In the genomic region with DNA sequence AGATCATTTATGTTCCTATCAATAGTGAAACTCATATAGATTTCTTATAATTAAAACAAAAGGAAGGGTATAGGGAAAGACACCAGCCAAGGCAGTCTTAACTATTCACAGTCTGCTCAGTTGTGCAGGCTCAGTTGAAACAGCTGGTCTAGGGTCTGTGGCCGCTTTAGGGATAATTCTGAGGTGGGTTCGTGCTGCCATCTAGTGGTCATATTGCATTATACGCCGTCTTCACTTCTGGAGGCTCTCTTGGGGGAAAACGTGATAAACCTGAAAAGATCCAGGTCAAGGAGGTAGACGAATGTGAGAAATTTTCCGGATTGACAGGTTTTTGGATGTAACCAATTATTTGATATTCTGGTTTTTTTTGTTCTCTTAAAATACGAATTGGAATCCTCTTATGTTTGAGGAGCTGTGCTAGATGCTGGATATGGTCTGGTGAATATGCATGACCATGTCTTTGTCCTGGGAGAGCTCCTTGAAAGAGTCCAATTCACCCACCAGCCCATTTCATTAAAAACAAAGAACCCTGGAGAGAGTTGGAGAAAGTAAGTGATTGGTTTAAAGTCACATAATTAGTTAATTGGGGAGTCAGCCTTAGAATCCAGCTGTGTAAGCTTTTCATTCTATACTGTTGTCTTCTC, we compare ENCODE assay signal across 8 cellular contexts.
DNase-seq lines count a peak whose midpoint lies in the region; ATAC-seq, FAIRE-seq and TF ChIP-seq lines count a peak whose summit lies in the region.

No MANE protein-coding gene starts in this region.

- peaks cover 3% of the 10 kb centered on the region for H3K27me3 Mint-ChIP-seq in activated T-helper 2 cell treated with anti-CD3 and anti-CD28 coated beads, Interferon-gamma antibody, Interleukin-2, Interleukin-4, amounts not matched to agents 10 μg/mL and 5 μg/mL and 100 μg/mL, durations not matched to agents 14 hours and 24 hours and 36 hours (ENCODE audit: low read depth)
- H3K27me3 Mint-ChIP-seq in osteocyte (ENCODE audit: unreplicated experiment), result peaks cover 14% of the 10 kb centered on the region

- H3K36me3 Mint-ChIP-seq in activated T-helper 2 cell treated with anti-CD3 and anti-CD28 coated beads, Interferon-gamma antibody, Interleukin-2, Interleukin-4, amounts not matched to agents 10 μg/mL and 5 μg/mL and 100 μg/mL, durations not matched to agents 14 hours and 24 hours and 36 hours (ENCODE audit: low read depth), result no peaks in the 10 kb centered on the region
- no peaks in the 10 kb centered on the region for H3K36me3 Mint-ChIP-seq in osteocyte (ENCODE audit: unreplicated experiment)

- no peak overlapping the region for H3K4me3 Mint-ChIP-seq in activated T-helper 2 cell treated with anti-CD3 and anti-CD28 coated beads, Interferon-gamma antibody, Interleukin-2, Interleukin-4, amounts not matched to agents 10 μg/mL and 5 μg/mL and 100 μg/mL, durations not matched to agents 14 hours and 24 hours and 36 hours (ENCODE audit: low read depth)
- no peak overlapping the region for H3K4me3 Mint-ChIP-seq in osteocyte (ENCODE audit: unreplicated experiment)

- DNase-seq in EH (ENCODE audit: low read depth) (peak; percentile 50), RWPE1 (ENCODE audit: low spot score) (peak; percentile 48), frontal cortex (ENCODE audit: low spot score in 2 of 2) (peak; percentile 25 to 46), osteocyte (ENCODE audit: extremely low spot score, unreplicated experiment) (no peak), ureter (ENCODE audit: low spot score) (peak; percentile 50)
- DNase-seq in Jurkat, Clone E6-1 (ENCODE audit: low read depth, low spot score), result peak; percentile 71
- DNase-seq in activated T-helper 2 cell treated with anti-CD3 and anti-CD28 coated beads, Interferon-gamma antibody, Interleukin-2, Interleukin-4, amounts not matched to agents 10 μg/mL and 5 μg/mL and 100 μg/mL, durations not matched to agents 14 hours and 24 hours and 36 hours (ENCODE audit: low spot score), result peak; percentile 21

- POLR2A ChIA-PET in RWPE1 (lab: Yijun Ruan, JAX; ENCODE audit: low non-redundant PET), result no interaction called here

- intact Hi-C loops in activated T-helper 2 cell treated with anti-CD3 and anti-CD28 coated beads, Interferon-gamma antibody, Interleukin-2, Interleukin-4, amounts not matched to agents 10 μg/mL and 5 μg/mL and 100 μg/mL, durations not matched to agents 14 hours and 24 hours and 36 hours (cut with micrococcal nuclease), result loop anchor here (1.0 to 5.0 kb wide), 3 partner anchors 169 to 588 kb away; no protein-coding TSS in a partner anchor

- no peak overlapping the region for H3K27ac Mint-ChIP-seq in activated T-helper 2 cell treated with anti-CD3 and anti-CD28 coated beads, Interferon-gamma antibody, Interleukin-2, Interleukin-4, amounts not matched to agents 10 μg/mL and 5 μg/mL and 100 μg/mL, durations not matched to agents 14 hours and 24 hours and 36 hours
- no peak overlapping the region for H3K27ac Mint-ChIP-seq in osteocyte (ENCODE audit: unreplicated experiment)

- CTCF ChIA-PET in RWPE1 (lab: Yijun Ruan, JAX), result interaction anchor here (0.5 to 1.8 kb wide), 27 partner anchors 13 to 1858 kb away, joined by 3 to 10 read pairs (median 4); a partner anchor contains a TSS

- no peak overlapping the region for H3K27ac ChIP-seq in RWPE1

- no peak for FAIRE-seq in frontal cortex (lab: Jason Lieb, UNC)

- no peak overlapping the region for H3K4me3 ChIP-seq in Jurkat, Clone E6-1 (ENCODE audit: low read length)

- peaks cover 2% of the 10 kb centered on the region for H3K4me1 Mint-ChIP-seq in activated T-helper 2 cell treated with anti-CD3 and anti-CD28 coated beads, Interferon-gamma antibody, Interleukin-2, Interleukin-4, amounts not matched to agents 10 μg/mL and 5 μg/mL and 100 μg/mL, durations not matched to agents 14 hours and 24 hours and 36 hours (ENCODE audit: low read depth)
- H3K4me1 Mint-ChIP-seq in osteocyte (ENCODE audit: unreplicated experiment), result no peaks in the 10 kb centered on the region

- H3K9me3 Mint-ChIP-seq in activated T-helper 2 cell treated with anti-CD3 and anti-CD28 coated beads, Interferon-gamma antibody, Interleukin-2, Interleukin-4, amounts not matched to agents 10 μg/mL and 5 μg/mL and 100 μg/mL, durations not matched to agents 14 hours and 24 hours and 36 hours, result no peaks in the 10 kb centered on the region
- H3K9me3 Mint-ChIP-seq in osteocyte (ENCODE audit: unreplicated experiment), result no peaks in the 10 kb centered on the region

- peak; percentile 91 for ATAC-seq in GM21717 (IDR thresholded peaks at IDR 0.05; ENCODE audit: unreplicated experiment)

- TF ChIP-seq CTCF in RWPE1 (conservative IDR thresholded peaks at IDR 0.05; ENCODE audit: low read depth) (peak; percentile 83), osteocyte (IDR thresholded peaks at IDR 0.05) (peak; percentile 85)
